Comparison of ENCODE assay signal across 21 cellular contexts in the genomic region with DNA sequence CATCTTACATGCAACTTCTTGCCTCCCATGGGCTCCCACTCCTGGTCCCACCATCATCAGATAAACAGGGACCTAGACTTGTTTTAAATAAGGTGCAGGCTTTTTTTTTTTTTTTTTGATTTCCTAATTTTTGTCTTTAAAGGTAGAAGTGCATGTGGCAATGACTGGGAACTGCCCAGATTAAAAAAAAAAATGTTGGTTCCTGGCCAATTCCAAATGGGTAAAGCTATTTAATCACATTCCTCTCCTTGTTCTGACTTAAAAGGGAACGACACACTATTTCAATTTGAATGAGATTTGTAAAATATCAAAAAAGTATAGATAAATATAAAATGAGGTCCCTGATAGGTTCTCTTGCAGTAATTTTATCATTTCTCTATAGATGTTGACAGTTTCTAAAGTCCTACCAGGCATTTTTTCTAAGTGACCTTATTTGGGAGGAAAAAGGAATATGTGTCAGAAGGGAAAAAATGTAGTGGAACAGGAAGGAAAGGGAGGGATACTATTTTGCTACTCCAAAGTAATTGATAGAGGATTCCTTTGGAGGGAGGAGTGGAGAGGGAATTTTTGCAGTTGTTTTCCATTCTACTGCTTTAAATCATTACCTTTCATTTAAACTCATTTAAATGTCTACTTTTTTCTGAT. TPM values are rescaled to one million over a fixed set of nuclear protein-coding genes. Genes with fewer than 3 reads are reported as not detected.
DNase-seq lines count a peak whose midpoint lies in the region; ATAC-seq and TF ChIP-seq lines count a peak whose summit lies in the region.
"Had no signal": no experiment of that assay in that cellular context is flagged by ENCODE, and none has a peak within 500 bp of the region (broad histone marks: within the 10 kb centered on the region; RNA-seq: fewer than 3 reads in every experiment).

No MANE protein-coding gene starts in this region.

- H3K27me3 Mint-ChIP-seq in nephron (ENCODE audit: low read depth) (no peaks in the 10 kb centered on the region), T-helper 17 cell (no peaks in the 10 kb centered on the region)
- H3K27me3 Mint-ChIP-seq in CD8-positive, alpha-beta memory T cell, result no peaks in the 10 kb centered on the region
- H3K27me3 Mint-ChIP-seq: activated CD8-positive, alpha-beta memory T cell treated with anti-CD3 and anti-CD28 coated beads, Interleukin-2, amount 10 ng/mL, durations not matched to agents 7 days and 5 days; dendritic cell treated with granulocyte-macrophage colony-stimulating factor and Interleukin-4, amounts not matched to agents 40 ng/mL and 50 ng/mL, for 4 days had no signal

- TF ChIP-seq POLR2A in vagina (IDR thresholded peaks at IDR 0.05), result no peak

- peaks cover 36% of the 10 kb centered on the region for H3K4me1 Mint-ChIP-seq in nephron
- H3K4me1 Mint-ChIP-seq in CD8-positive, alpha-beta memory T cell, result peaks cover 0 to 9% (median 2%) of the 10 kb centered on the region in 3 donors
- peaks cover 9% of the 10 kb centered on the region for H3K4me1 Mint-ChIP-seq in T-helper 17 cell
- H3K4me1 Mint-ChIP-seq: activated CD8-positive, alpha-beta memory T cell treated with anti-CD3 and anti-CD28 coated beads, Interleukin-2, amount 10 ng/mL, durations not matched to agents 7 days and 5 days had no signal

- intact Hi-C loops in vagina (cut with DNase I), result no loop called here

- peaks cover 11% of the 10 kb centered on the region for H3K4me1 ChIP-seq in RWPE2 (ENCODE audit: insufficient read depth, poor library complexity, severe bottlenecking)
- no peaks in the 10 kb centered on the region for H3K4me1 ChIP-seq in CD8-positive, alpha-beta memory T cell (ENCODE audit: insufficient read depth, low read length)
- peaks cover 6% of the 10 kb centered on the region for H3K4me1 ChIP-seq in vagina

- H3K36me3 Mint-ChIP-seq in nephron (ENCODE audit: low read depth), result peaks cover 57% of the 10 kb centered on the region
- H3K36me3 Mint-ChIP-seq in CD8-positive, alpha-beta memory T cell, result peaks cover 0 to 67% (median 8%) of the 10 kb centered on the region in 3 donors
- peaks cover 7% of the 10 kb centered on the region for H3K36me3 Mint-ChIP-seq in T-helper 17 cell (ENCODE audit: low read depth)

- POLR2A ChIA-PET in CD8-positive, alpha-beta memory T cell (lab: Charles Lee), result no interaction called here

- H3K27ac ChIP-seq in RWPE2 (ENCODE audit: poor library complexity, severe bottlenecking) (peak overlapping the region; percentile 29), epithelial cell of prostate (peak overlapping the region; percentile 11), vagina (no peak overlapping the region)
- no peak overlapping the region for H3K27ac ChIP-seq in CD8-positive, alpha-beta memory T cell (ENCODE audit: low read depth, low read length)
- H3K27ac ChIP-seq: KMS-11 had no signal

- ATAC-seq in RWPE2 (ENCODE audit: low read depth) (0 out of 3 replicates have a peak, but pooled peaks have one; percentile 10), HG03354 (IDR thresholded peaks at IDR 0.05; ENCODE audit: poor library complexity, severe bottlenecking, unreplicated experiment) (no peak), T-helper 17 cell (no peak)
- ATAC-seq: activated CD8-positive, alpha-beta memory T cell treated with anti-CD3 and anti-CD28 coated beads, Interleukin-2, amount 10 ng/mL, durations not matched to agents 7 days and 5 days; sciatic nerve had no signal

- CTCF ChIA-PET in CD8-positive, alpha-beta memory T cell (lab: Charles Lee), result interaction anchor here (0.7 to 2.3 kb wide), 2 partner anchors 9 to 974 kb away, joined by 3 to 5 read pairs; no protein-coding TSS in a partner anchor

- peak; percentile 56 for DNase-seq in AG20443 (ENCODE audit: low spot score)
- no peak for DNase-seq in RWPE2 (ENCODE audit: low spot score)
- no peak for DNase-seq in epithelial cell of prostate (ENCODE audit: low read depth, low spot score)
- no peak for DNase-seq in CD8-positive, alpha-beta memory T cell
- DNase-seq in T-helper 17 cell, result no peak
- DNase-seq in vagina (ENCODE audit: extremely low spot score in 2 of 2), result no peak
- DNase-seq: activated CD8-positive, alpha-beta memory T cell treated with anti-CD3 and anti-CD28 coated beads, Interleukin-2, amount 10 ng/mL, durations not matched to agents 7 days and 5 days; activated effector memory CD4-positive, alpha-beta T cell treated with anti-CD3 and anti-CD28 coated beads, Interleukin-2, amount 50 U/mL, for 16 hours; aorta; GDM1; hypothalamus; NCI-H2081; NCI-H510A treated with DMSO at 0.1 percent for 48 hours; nucleus accumbens; SHP77 treated with DMSO at 0.1 percent for 48 hours; T-helper 2 cell had no signal

- peaks cover 54% of the 10 kb centered on the region for H3K36me3 ChIP-seq in RWPE2 (ENCODE audit: low read depth)
- H3K36me3 ChIP-seq in CD8-positive, alpha-beta memory T cell (ENCODE audit: insufficient read depth, low read length), result peaks cover 19% of the 10 kb centered on the region
- peaks cover 7 to 40% of the 10 kb centered on the region in 2 donors for H3K36me3 ChIP-seq in vagina

- H3K9me3 ChIP-seq in RWPE2 (ENCODE audit: severe bottlenecking) (no peaks in the 10 kb centered on the region), T-helper 17 cell (ENCODE audit: control insufficient read depth, low read length, poor library complexity, severe bottlenecking) (no peaks in the 10 kb centered on the region), vagina (no peaks in the 10 kb centered on the region)
- no peaks in the 10 kb centered on the region for H3K9me3 ChIP-seq in CD8-positive, alpha-beta memory T cell (ENCODE audit: low read length)

- no peaks in the 10 kb centered on the region for H3K27me3 ChIP-seq in RWPE2 (ENCODE audit: insufficient read depth, poor library complexity, severe bottlenecking)
- H3K27me3 ChIP-seq in CD8-positive, alpha-beta memory T cell (ENCODE audit: insufficient read depth, low read length, poor library complexity, severe bottlenecking), result no peaks in the 10 kb centered on the region
- no peaks in the 10 kb centered on the region for H3K27me3 ChIP-seq in vagina

- TF ChIP-seq CTCF in RWPE2 (IDR thresholded peaks at IDR 0.05; ENCODE audit: poor library complexity, severe bottlenecking) (no peak), nephron (IDR thresholded peaks at IDR 0.05; ENCODE audit: unreplicated experiment in 3 of 3) (no peak), vagina (IDR thresholded peaks at IDR 0.05) (no peak)

- H3K27ac Mint-ChIP-seq in nephron (peak overlapping the region in 2 of 3 experiments; percentile 33 to 47), T-helper 17 cell (no peak overlapping the region)
- peak overlapping the region in 1 of 8 donors; percentile 77 for H3K27ac Mint-ChIP-seq in CD8-positive, alpha-beta memory T cell
- H3K27ac Mint-ChIP-seq: activated CD8-positive, alpha-beta memory T cell treated with anti-CD3 and anti-CD28 coated beads, Interleukin-2, amount 10 ng/mL, durations not matched to agents 7 days and 5 days; dendritic cell treated with granulocyte-macrophage colony-stimulating factor and Interleukin-4, amounts not matched to agents 40 ng/mL and 50 ng/mL, for 4 days had no signal

- H3K4me3 ChIP-seq in RWPE2 (ENCODE audit: severe bottlenecking), result no peak overlapping the region
- H3K4me3 ChIP-seq in CD8-positive, alpha-beta memory T cell (ENCODE audit: low read length), result no peak overlapping the region
- H3K4me3 ChIP-seq in vagina, result no peak overlapping the region

- no peaks in the 10 kb centered on the region for H3K9me3 Mint-ChIP-seq in nephron
- H3K9me3 Mint-ChIP-seq in CD8-positive, alpha-beta memory T cell, result no peaks in the 10 kb centered on the region
- H3K9me3 Mint-ChIP-seq: dendritic cell treated with granulocyte-macrophage colony-stimulating factor and Interleukin-4, amounts not matched to agents 40 ng/mL and 50 ng/mL, for 4 days had no signal

- H3K4me3 Mint-ChIP-seq in nephron, result no peak overlapping the region
- no peak overlapping the region for H3K4me3 Mint-ChIP-seq in CD8-positive, alpha-beta memory T cell
- H3K4me3 Mint-ChIP-seq in T-helper 17 cell, result no peak overlapping the region
- H3K4me3 Mint-ChIP-seq: activated CD8-positive, alpha-beta memory T cell treated with anti-CD3 and anti-CD28 coated beads, Interleukin-2, amount 10 ng/mL, durations not matched to agents 7 days and 5 days; dendritic cell treated with granulocyte-macrophage colony-stimulating factor and Interleukin-4, amounts not matched to agents 40 ng/mL and 50 ng/mL, for 4 days had no signal

RNA-seq across cellular contexts. Expression of gene DDX1, which starts 43.3 kb away (rescaled TPM):
- 100 to 1,000 TPM; 132 to 137 TPM for total RNA-seq in CD8-positive, alpha-beta memory T cell
- polyA plus RNA-seq in CD8-positive, alpha-beta memory T cell, result 54.1 TPM
- 10 to 100 TPM; 27.6 to 35.0 TPM for total RNA-seq in T-helper 17 cell
- total RNA-seq in vagina, result 48.1 TPM

Comparison
In these comparisons a context has a peak if more than half of its experiments do, and no peak if none do; other contexts are left out.
1. H3K27ac ChIP-seq: peak in RWPE2 (single experiment) and epithelial cell of prostate (single experiment); none in CD8-positive, alpha-beta memory T cell (single experiment) and vagina (single experiment).